11 cellular contexts compared by ENCODE assay signal in genomic region chr17:42240863-42241262, GRCh38. TPM values are rescaled to one million over a fixed set of nuclear protein-coding genes. Genes with fewer than 3 reads are reported as not detected.
A peak's percentile ranks its signal among the peaks of the same experiment; 100 is the strongest.
DNase-seq lines count a peak whose midpoint lies in the region; ATAC-seq and TF ChIP-seq lines count a peak whose summit lies in the region.
"Not testable (repeated sequence)": the region's sequence is repeated elsewhere in the genome, so short reads cannot be mapped to it uniquely, and the experiment has no call there.
"Had no signal": no experiment of that assay in that cellular context is flagged by ENCODE, and none has a peak within 500 bp of the region (broad histone marks: within the 10 kb centered on the region; RNA-seq: fewer than 3 reads in every experiment).

No MANE protein-coding gene starts in this region.

- not testable (repeated sequence) for H3K4me3 Mint-ChIP-seq in CD8-positive, alpha-beta T cell; activated naive CD8-positive, alpha-beta T cell; central memory CD8-positive, alpha-beta T cell
- H3K4me3 Mint-ChIP-seq in naive thymus-derived CD4-positive, alpha-beta T cell, result peak overlapping the region in 3 of 10 donors; percentile 12 to 60 (median 23)

- POLR2A ChIA-PET in CD8-positive, alpha-beta T cell (lab: Charles Lee), result not testable (repeated sequence)
- POLR2A ChIA-PET in naive thymus-derived CD4-positive, alpha-beta T cell (lab: Charles Lee), result interaction anchor here (0.7 to 1.5 kb wide), 2 partner anchors 48 to 75 kb away, joined by 4 to 6 read pairs; partner anchors contain the start of gene STAT5A

- intact Hi-C loops in CD8-positive, alpha-beta T cell (cut with DNase I, micrococcal nuclease); naive thymus-derived CD4-positive, alpha-beta T cell (cut with micrococcal nuclease); sigmoid colon (cut with DNase I): not testable (repeated sequence)

- CTCF ChIA-PET in CD8-positive, alpha-beta T cell (lab: Charles Lee), result not testable (repeated sequence)
- CTCF ChIA-PET in naive thymus-derived CD4-positive, alpha-beta T cell (lab: Charles Lee), result interaction anchor here (0.7 kb wide), 1 partner anchor 544 kb away, joined by 3 read pairs; no protein-coding TSS in a partner anchor

- H3K36me3 ChIP-seq in CD8-positive, alpha-beta T cell (ENCODE audit: insufficient read depth, low read length); naive thymus-derived CD4-positive, alpha-beta T cell (ENCODE audit: control insufficient read depth in 2 of 3, insufficient read depth in 3 of 3, low read length in 3 of 3); sigmoid colon: not testable (repeated sequence)

- WGBS in sigmoid colon, 2 donors, result 76 to 85% methylated on average over 4 of the region's 4 CpGs

- not testable (repeated sequence) for ATAC-seq in CD8-positive, alpha-beta T cell; central memory CD8-positive, alpha-beta T cell (replicated peaks; ENCODE audit: extremely low read depth, poor library complexity, severe bottlenecking); naive thymus-derived CD4-positive, alpha-beta T cell

- not testable (repeated sequence) for TF ChIP-seq POLR2A in sigmoid colon (IDR thresholded peaks at IDR 0.05)

- H3K27me3 Mint-ChIP-seq in CD8-positive, alpha-beta T cell (ENCODE audit: low read depth); activated naive CD8-positive, alpha-beta T cell; central memory CD8-positive, alpha-beta T cell; naive thymus-derived CD4-positive, alpha-beta T cell: not testable (repeated sequence)

- TF ChIP-seq EP300 in sigmoid colon (IDR thresholded peaks at IDR 0.05), result not testable (repeated sequence)

- not testable (repeated sequence) for H3K36me3 Mint-ChIP-seq in CD8-positive, alpha-beta T cell; activated naive CD8-positive, alpha-beta T cell; central memory CD8-positive, alpha-beta T cell (ENCODE audit: insufficient read depth); naive thymus-derived CD4-positive, alpha-beta T cell

- TF ChIP-seq CTCF in CD8-positive, alpha-beta T cell (IDR thresholded peaks at IDR 0.05); sigmoid colon (IDR thresholded peaks at IDR 0.05): not testable (repeated sequence)

- H3K4me1 ChIP-seq in CD8-positive, alpha-beta T cell (ENCODE audit: insufficient read depth, low read length), result peaks cover 12% of the 10 kb centered on the region
- not testable (repeated sequence) for H3K4me1 ChIP-seq in naive thymus-derived CD4-positive, alpha-beta T cell (ENCODE audit: control insufficient read depth in 2 of 2, insufficient read depth in 2 of 2, low read length in 2 of 2)
- peaks cover 0 to 19% (median 10%) of the 10 kb centered on the region in 4 donors for H3K4me1 ChIP-seq in sigmoid colon

- H3K4me3 ChIP-seq in CD8-positive, alpha-beta T cell (ENCODE audit: low read depth, low read length); naive thymus-derived CD4-positive, alpha-beta T cell (ENCODE audit: low read length); sigmoid colon: not testable (repeated sequence)

- not testable (repeated sequence) for H3K9me3 ChIP-seq in CD8-positive, alpha-beta T cell (ENCODE audit: low read length); naive thymus-derived CD4-positive, alpha-beta T cell (ENCODE audit: control insufficient read depth in 2 of 3, low read length in 3 of 3); sigmoid colon

- not testable (repeated sequence) for H3K27ac ChIP-seq in CD8-positive, alpha-beta T cell (ENCODE audit: low read depth, low read length); naive thymus-derived CD4-positive, alpha-beta T cell (ENCODE audit: low read depth, low read length); sigmoid colon

- peaks cover 45% of the 10 kb centered on the region for H3K4me1 Mint-ChIP-seq in CD8-positive, alpha-beta T cell (ENCODE audit: low read depth)
- peaks cover 43% of the 10 kb centered on the region for H3K4me1 Mint-ChIP-seq in activated naive CD8-positive, alpha-beta T cell (ENCODE audit: low read depth)
- peaks cover 40% of the 10 kb centered on the region for H3K4me1 Mint-ChIP-seq in central memory CD8-positive, alpha-beta T cell
- H3K4me1 Mint-ChIP-seq in naive thymus-derived CD4-positive, alpha-beta T cell, result peaks cover 26 to 74% (median 57%) of the 10 kb centered on the region in 7 donors

- peak overlapping the region; percentile 55 for H3K27ac Mint-ChIP-seq in CD8-positive, alpha-beta T cell
- peak overlapping the region; percentile 54 for H3K27ac Mint-ChIP-seq in activated naive CD8-positive, alpha-beta T cell
- peak overlapping the region; percentile 61 for H3K27ac Mint-ChIP-seq in central memory CD8-positive, alpha-beta T cell (ENCODE audit: low read depth)
- peak overlapping the region in 7 of 9 donors; percentile 23 to 77 (median 44) for H3K27ac Mint-ChIP-seq in naive thymus-derived CD4-positive, alpha-beta T cell

- not testable (repeated sequence) for H3K27me3 ChIP-seq in CD8-positive, alpha-beta T cell (ENCODE audit: insufficient read depth, low read length); naive thymus-derived CD4-positive, alpha-beta T cell (ENCODE audit: control insufficient read depth in 2 of 2, insufficient read depth in 2 of 2, low read length in 2 of 2); sigmoid colon

- H3K9me3 Mint-ChIP-seq in CD8-positive, alpha-beta T cell; activated naive CD8-positive, alpha-beta T cell (ENCODE audit: low read depth); central memory CD8-positive, alpha-beta T cell; naive thymus-derived CD4-positive, alpha-beta T cell: not testable (repeated sequence)

- DNase-seq in CD8-positive, alpha-beta T cell; central memory CD8-positive, alpha-beta T cell (ENCODE audit: low spot score in 2 of 2); naive thymus-derived CD4-positive, alpha-beta T cell: not testable (repeated sequence)
- DNase-seq in activated T-cell treated with anti-CD3 and anti-CD28 coated beads, Interleukin-2, amount 50 U/mL, for 1 hour, result peak; percentile 10
- peak; percentile 11 for DNase-seq in islet precursor cell
- peak; percentile 44 for DNase-seq in sigmoid colon

RNA-seq across cellular contexts. Expression of gene STAT5B, which starts 35.3 kb away (rescaled TPM):
- total RNA-seq in CD8-positive, alpha-beta T cell, result 10 to 100 TPM; 85.2 to 85.5 TPM
- total RNA-seq in naive thymus-derived CD4-positive, alpha-beta T cell, result 100 to 1,000 TPM; 143 to 192 (median 183) TPM
- polyA plus RNA-seq in naive thymus-derived CD4-positive, alpha-beta T cell, result 100 to 1,000 TPM in 1 of 2 donors, 10 to 100 TPM in 1; 98.0 to 135 TPM
- 100 to 1,000 TPM in 1 of 4 donors, 10 to 100 TPM in 3; 93.5 to 117 (median 98.4) TPM for total RNA-seq in sigmoid colon
- 10 to 100 TPM; 11.3 to 37.5 (median 13.2) TPM for polyA plus RNA-seq in sigmoid colon

RNA-seq across cellular contexts. Expression of gene GHDC, which starts 46.6 kb away (rescaled TPM):
- 1 to 10 TPM; 6.6 to 6.7 TPM for total RNA-seq in CD8-positive, alpha-beta T cell
- 10 to 100 TPM; 15.5 to 29.8 (median 19.9) TPM for total RNA-seq in naive thymus-derived CD4-positive, alpha-beta T cell
- 10 to 100 TPM; 15.2 to 17.4 TPM for polyA plus RNA-seq in naive thymus-derived CD4-positive, alpha-beta T cell
- total RNA-seq in sigmoid colon, result 10 to 100 TPM; 32.1 to 76.0 (median 42.4) TPM
- 10 to 100 TPM in 1 of 3 donors, 1 to 10 TPM in 2; 5.8 to 25.8 (median 7.2) TPM for polyA plus RNA-seq in sigmoid colon

RNA-seq across cellular contexts. Expression of gene STAT5A, which starts 47.4 kb away (rescaled TPM):
- total RNA-seq in CD8-positive, alpha-beta T cell, result 100 to 1,000 TPM; 300 to 319 TPM
- total RNA-seq in naive thymus-derived CD4-positive, alpha-beta T cell, result 100 to 1,000 TPM; 111 to 162 (median 150) TPM
- 100 to 1,000 TPM in 1 of 2 donors, 10 to 100 TPM in 1; 72.8 to 150 TPM for polyA plus RNA-seq in naive thymus-derived CD4-positive, alpha-beta T cell
- 10 to 100 TPM; 57.2 to 91.0 (median 80.8) TPM for total RNA-seq in sigmoid colon
- 10 to 100 TPM in 2 of 3 donors, 1 to 10 TPM in 1; 7.4 to 39.2 (median 13.2) TPM for polyA plus RNA-seq in sigmoid colon

RNA-seq across cellular contexts. Expression of gene HCRT, which starts 55.6 kb away (rescaled TPM):
- not detected for total RNA-seq in CD8-positive, alpha-beta T cell
- not detected for total RNA-seq in naive thymus-derived CD4-positive, alpha-beta T cell
- polyA plus RNA-seq in naive thymus-derived CD4-positive, alpha-beta T cell, result not detected
- not detected for total RNA-seq in sigmoid colon
- not detected for polyA plus RNA-seq in sigmoid colon
- total RNA-seq: Caco-2, H1, H9 had no signal
- polyA plus RNA-seq: H1, IgD-negative memory B cell had no signal

RNA-seq across cellular contexts. Expression of gene KCNH4, which starts 59.9 kb away (rescaled TPM):
- total RNA-seq in CD8-positive, alpha-beta T cell, result under 1 TPM; 0.35 to 0.42 TPM
- total RNA-seq in naive thymus-derived CD4-positive, alpha-beta T cell, result under 1 TPM in 3 of 5 experiments, not detected in 2; 0.12 to 0.24 (median 0.16) TPM
- under 1 TPM in 1 of 2 donors, not detected in 1; 0.07 TPM for polyA plus RNA-seq in naive thymus-derived CD4-positive, alpha-beta T cell
- not detected for total RNA-seq in sigmoid colon
- polyA plus RNA-seq in sigmoid colon, result under 1 TPM in 1 of 3 donors, not detected in 2; 0.25 TPM
- total RNA-seq: H9 had no signal
- polyA plus RNA-seq: IgD-negative memory B cell had no signal
